ENCODE assay signal across 14 cellular contexts in the genomic region with DNA sequence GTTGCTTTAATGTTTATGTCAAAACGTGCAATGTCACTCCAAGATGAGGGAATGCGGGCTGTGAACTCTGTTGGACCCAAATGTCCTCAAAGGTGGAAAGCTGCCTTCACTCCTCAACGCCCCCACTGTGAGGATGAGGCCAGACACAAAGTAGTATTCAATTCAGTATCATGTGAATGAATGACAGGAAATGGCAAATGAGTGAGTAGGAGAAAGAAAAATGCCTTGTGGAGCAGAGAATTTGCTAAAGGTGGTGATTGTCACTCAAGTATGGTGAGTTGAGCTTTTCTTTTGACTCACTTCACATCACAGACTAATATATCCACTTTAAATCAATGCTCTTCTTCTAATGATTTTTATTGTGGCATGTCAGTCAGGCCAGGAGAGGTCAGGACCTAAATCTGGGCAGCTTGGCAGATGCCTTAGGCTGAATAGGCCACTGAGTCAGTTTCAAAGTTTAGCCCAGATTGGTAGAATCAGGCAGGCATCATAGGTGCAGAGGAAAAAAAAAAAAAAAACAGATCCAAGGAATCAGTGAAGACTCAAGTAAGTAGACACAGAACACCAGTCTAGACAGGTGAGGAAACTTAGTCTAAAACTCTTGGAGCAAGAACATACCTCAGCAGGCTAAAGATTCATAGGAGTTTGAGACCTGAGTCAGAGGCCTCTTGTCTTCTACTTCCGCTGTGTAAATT. TPM values are rescaled to one million over a fixed set of nuclear protein-coding genes. Genes with fewer than 3 reads are reported as not detected.
A peak's percentile ranks its signal among the peaks of the same experiment; 100 is the strongest.
DNase-seq lines count a peak whose midpoint lies in the region; ATAC-seq and TF ChIP-seq lines count a peak whose summit lies in the region.
"Had no signal": no experiment of that assay in that cellular context is flagged by ENCODE, and none has a peak within 500 bp of the region (broad histone marks: within the 10 kb centered on the region; RNA-seq: fewer than 3 reads in every experiment).

No MANE protein-coding gene starts in this region.

- POLR2A ChIA-PET in activated CD4-positive, alpha-beta T cell treated with anti-CD3 and anti-CD28 coated beads for 36 hours (lab: Charles Lee): no interaction called here

- no peaks in the 10 kb centered on the region for H3K27me3 Mint-ChIP-seq in activated CD4-positive, alpha-beta T cell treated with anti-CD3 and anti-CD28 coated beads for 36 hours
- H3K27me3 Mint-ChIP-seq in natural killer cell (ENCODE audit: low read depth in 2 of 2): no peaks in the 10 kb centered on the region

- peaks cover 22% of the 10 kb centered on the region for H3K9me3 Mint-ChIP-seq in activated CD4-positive, alpha-beta T cell treated with anti-CD3 and anti-CD28 coated beads for 36 hours (ENCODE audit: low read depth)
- H3K9me3 Mint-ChIP-seq in activated naive CD4-positive, alpha-beta T cell treated with anti-CD3 and anti-CD28 coated beads, Interleukin-2, amount 50 U/mL, for 72 hours: peaks cover 18 to 29% of the 10 kb centered on the region in 2 donors
- peaks cover 2 to 3% of the 10 kb centered on the region in 2 donors for H3K9me3 Mint-ChIP-seq in natural killer cell

- H3K4me1 Mint-ChIP-seq in activated CD4-positive, alpha-beta T cell treated with anti-CD3 and anti-CD28 coated beads for 36 hours: peaks cover 54% of the 10 kb centered on the region
- peaks cover 37 to 42% of the 10 kb centered on the region in 2 donors for H3K4me1 Mint-ChIP-seq in natural killer cell

- CTCF ChIA-PET in activated CD4-positive, alpha-beta T cell treated with anti-CD3 and anti-CD28 coated beads for 36 hours (lab: Charles Lee): interaction anchor here (0.6 to 7.0 kb wide), 11 partner anchors 18 to 321 kb away, joined by 3 to 70 read pairs (median 4); no protein-coding TSS in a partner anchor

- DNase-seq in activated CD4-positive, alpha-beta T cell treated with anti-CD3 and anti-CD28 coated beads for 36 hours: peak; percentile 20
- no peak for DNase-seq in activated CD4-positive, alpha-beta T cell treated with anti-CD3 and anti-CD28 coated beads, Interleukin-2, amount 50 U/mL, for 48 hours
- DNase-seq in HCEC 1CT (peak; percentile 17), natural killer cell (no peak), amniotic stem cell (lab: John Stamatoyannopoulos, UW) (no peak)
- DNase-seq in activated naive CD4-positive, alpha-beta T cell treated with anti-CD3 and anti-CD28 coated beads, Interleukin-2, amount 50 U/mL, for 72 hours (ENCODE audit: low spot score in 2 of 2): no peak
- DNase-seq: Calu3; effector CD4-positive, alpha-beta T cell; H9; NCI-H187 treated with DMSO at 0.1 percent for 48 hours; NCI-H82; SHP77 had no signal

- H3K4me3 Mint-ChIP-seq in activated CD4-positive, alpha-beta T cell treated with anti-CD3 and anti-CD28 coated beads for 36 hours: no peak overlapping the region
- peak overlapping the region; percentile 58 for H3K4me3 Mint-ChIP-seq in natural killer cell
- H3K4me3 Mint-ChIP-seq: H9 had no signal

- H3K27ac Mint-ChIP-seq in activated CD4-positive, alpha-beta T cell treated with anti-CD3 and anti-CD28 coated beads for 36 hours: peak overlapping the region; percentile 84
- peak overlapping the region; percentile 54 to 87 for H3K27ac Mint-ChIP-seq in activated naive CD4-positive, alpha-beta T cell treated with anti-CD3 and anti-CD28 coated beads, Interleukin-2, amount 50 U/mL, for 72 hours
- H3K27ac Mint-ChIP-seq in natural killer cell: peak overlapping the region; percentile 89 to 97

- TF ChIP-seq CTCF in natural killer cell (IDR thresholded peaks at IDR 0.05): no peak

- H3K36me3 Mint-ChIP-seq in activated CD4-positive, alpha-beta T cell treated with anti-CD3 and anti-CD28 coated beads for 36 hours (ENCODE audit: low read depth): peaks cover 49% of the 10 kb centered on the region
- peaks cover 45 to 46% of the 10 kb centered on the region in 2 donors for H3K36me3 Mint-ChIP-seq in activated naive CD4-positive, alpha-beta T cell treated with anti-CD3 and anti-CD28 coated beads, Interleukin-2, amount 50 U/mL, for 72 hours
- H3K36me3 Mint-ChIP-seq in natural killer cell: peaks cover 12% of the 10 kb centered on the region

- intact Hi-C loops in activated CD4-positive, alpha-beta T cell treated with anti-CD3 and anti-CD28 coated beads for 36 hours (cut with DNase I, micrococcal nuclease): loop anchor here (2.0 to 5.0 kb wide), 2 partner anchors 55 to 89 kb away; no protein-coding TSS in a partner anchor
- intact Hi-C loops in natural killer cell (cut with micrococcal nuclease): loop anchor here (5.0 kb wide), 1 partner anchor 119 kb away; no protein-coding TSS in a partner anchor

- ATAC-seq in activated CD4-positive, alpha-beta T cell treated with anti-CD3 and anti-CD28 coated beads for 36 hours: peak; percentile 49
- peak; percentile 34 to 38 for ATAC-seq in activated naive CD4-positive, alpha-beta T cell treated with anti-CD3 and anti-CD28 coated beads, Interleukin-2, amount 50 U/mL, for 72 hours
- ATAC-seq in natural killer cell: no peak
- no peak for ATAC-seq in HG03025 (IDR thresholded peaks at IDR 0.05; ENCODE audit: low FRiP score, unreplicated experiment)
- ATAC-seq in GM21367 (IDR thresholded peaks at IDR 0.05; ENCODE audit: unreplicated experiment): no peak

RNA-seq across cellular contexts. Expression of gene PLCXD2, which starts 8.3 kb away (rescaled TPM):
- 1 to 10 TPM; 6.5 to 7.4 TPM for total RNA-seq in activated CD4-positive, alpha-beta T cell treated with anti-CD3 and anti-CD28 coated beads for 36 hours
- total RNA-seq in activated naive CD4-positive, alpha-beta T cell treated with anti-CD3 and anti-CD28 coated beads, Interleukin-2, amount 50 U/mL, for 72 hours: 10 to 100 TPM; 11.0 to 24.9 TPM
- 10 to 100 TPM; 31.6 to 37.5 (median 32.5) TPM for total RNA-seq in natural killer cell

Comparison
In these comparisons a context has a peak if more than half of its experiments do, and no peak if none do; other contexts are left out.
1. DNase-seq: peak in activated CD4-positive, alpha-beta T cell treated with anti-CD3 and anti-CD28 coated beads for 36 hours (single experiment) and HCEC 1CT (single experiment); none in activated CD4-positive, alpha-beta T cell treated with anti-CD3 and anti-CD28 coated beads, Interleukin-2, amount 50 U/mL, for 48 hours (0 of 2), activated naive CD4-positive, alpha-beta T cell treated with anti-CD3 and anti-CD28 coated beads, Interleukin-2, amount 50 U/mL, for 72 hours (0 of 2), natural killer cell (single experiment) and amniotic stem cell (single experiment).
2. ATAC-seq: peak in activated CD4-positive, alpha-beta T cell treated with anti-CD3 and anti-CD28 coated beads for 36 hours (single experiment) and activated naive CD4-positive, alpha-beta T cell treated with anti-CD3 and anti-CD28 coated beads, Interleukin-2, amount 50 U/mL, for 72 hours (2 of 2); none in natural killer cell (0 of 3), HG03025 (single experiment) and GM21367 (single experiment).
3. Peak in every context shown above with its lines, with median percentiles within 50 percentile points of each other: H3K27ac Mint-ChIP-seq.